9 cellular contexts compared by ENCODE assay signal in the genomic region with DNA sequence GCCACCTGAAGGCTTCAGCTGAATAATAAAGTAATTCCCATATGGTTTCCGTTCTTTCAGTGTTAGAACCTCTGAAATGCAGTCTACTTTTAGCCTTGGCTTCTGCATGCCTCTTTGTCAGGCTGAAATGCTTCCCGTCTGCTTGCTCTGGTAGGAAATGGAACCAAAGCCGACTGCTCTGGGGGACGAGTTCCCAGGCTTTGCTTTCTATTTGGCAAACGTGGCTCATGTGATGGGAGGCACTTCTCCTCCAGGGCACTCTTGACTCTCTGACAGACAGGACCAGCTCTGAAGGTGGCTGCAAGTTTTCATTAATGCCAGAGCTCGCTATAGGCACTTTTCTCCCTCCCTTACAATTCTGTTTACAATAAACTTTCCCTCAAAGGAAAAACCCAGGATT.
DNase-seq lines count a peak whose midpoint lies in the region; ATAC-seq and TF ChIP-seq lines count a peak whose summit lies in the region.
"Had no signal": no experiment of that assay in that cellular context is flagged by ENCODE, and none has a peak within 500 bp of the region (broad histone marks: within the 10 kb centered on the region; RNA-seq: fewer than 3 reads in every experiment).

No MANE protein-coding gene starts in this region.

- H3K56ac ChIP-seq in H9 (ENCODE audit: insufficient read length, low read depth, low read length) = no peak overlapping the region

- H3K27ac ChIP-seq in H9 (ENCODE audit: insufficient read length, low read depth, low read length) (no peak overlapping the region), smooth muscle cell (ENCODE audit: low read depth) (peak overlapping the region; percentile 67)

- no peaks in the 10 kb centered on the region for H3K23me2 ChIP-seq in H9 (ENCODE audit: insufficient read length, low read depth, low read length, poor library complexity, severe bottlenecking)

- no peak overlapping the region for H4K8ac ChIP-seq in H9 (replicated peaks; ENCODE audit: insufficient read length, low read depth, low read length)

- ATAC-seq in HG02642 (IDR thresholded peaks at IDR 0.05; ENCODE audit: poor library complexity, unreplicated experiment) = no peak

- H3K4me3 ChIP-seq in choroid plexus epithelial cell (ENCODE audit: low read depth, low read length) (peak overlapping the region; percentile 48), smooth muscle cell (peak overlapping the region; percentile 33)

- H3K27me3 Mint-ChIP-seq in H9 (ENCODE audit: low read depth) = no peaks in the 10 kb centered on the region

- H4K20me1 ChIP-seq in H9 (ENCODE audit: control insufficient read depth, insufficient read depth, insufficient read length) = no peaks in the 10 kb centered on the region
- H4K20me1 ChIP-seq in smooth muscle cell (ENCODE audit: low read depth) = no peaks in the 10 kb centered on the region

- no peak overlapping the region for H4K5ac ChIP-seq in H9 (ENCODE audit: insufficient read length, low read depth, low read length)

- TF ChIP-seq CTCF in H9 (conservative IDR thresholded peaks at IDR 0.05) (no peak), choroid plexus epithelial cell (conservative IDR thresholded peaks at IDR 0.05; ENCODE audit: low read depth, low read length) (no peak), smooth muscle cell (IDR thresholded peaks at IDR 0.05; ENCODE audit: borderline replicate concordance, insufficient read depth, poor library complexity, severe bottlenecking) (no peak)

- no peak overlapping the region for H2BK20ac ChIP-seq in H9 (ENCODE audit: low read depth, low read length, poor library complexity, severe bottlenecking)

- H3K27me3 ChIP-seq in H9 (ENCODE audit: insufficient read depth, low read length) (no peaks in the 10 kb centered on the region), smooth muscle cell (ENCODE audit: low read depth) (no peaks in the 10 kb centered on the region)

- H3K14ac ChIP-seq in H9 (ENCODE audit: insufficient read depth, low read length) = no peak overlapping the region

- H3K27ac Mint-ChIP-seq in H9 = peak overlapping the region in 2 of 3 experiments; percentile 79 to 87; a peak in 4 of 7 replicates

- peaks cover 15 to 25% of the 10 kb centered on the region in 2 experiments for H3K4me1 Mint-ChIP-seq in H9

- H3T11ph ChIP-seq in H9 (ENCODE audit: low read length) = no peak overlapping the region

- no peak overlapping the region for H3K4me3 Mint-ChIP-seq in H9

- no peak overlapping the region for H2BK5ac ChIP-seq in H9 (ENCODE audit: insufficient read length, low read length)

- H3K36me3 ChIP-seq in smooth muscle cell (ENCODE audit: low read depth) = peaks cover 7% of the 10 kb centered on the region

- H4K91ac ChIP-seq in H9 (ENCODE audit: insufficient read length, low read depth, low read length) = no peak overlapping the region

- H3K4me2 ChIP-seq in H9 (ENCODE audit: insufficient read depth, insufficient read length, low read length) (no peak overlapping the region), smooth muscle cell (peak overlapping the region; percentile 81)

- H3K79me2 ChIP-seq in H9 (ENCODE audit: insufficient read depth, low read length) = no peaks in the 10 kb centered on the region; the same call in 1 of the 2 replicates
- H3K79me2 ChIP-seq in smooth muscle cell (ENCODE audit: low read depth) = no peaks in the 10 kb centered on the region

- H3K9me3 ChIP-seq in H9 (ENCODE audit: control insufficient read depth, low read depth, low read length) (no peaks in the 10 kb centered on the region), smooth muscle cell (replicated peaks; ENCODE audit: low read depth) (no peaks in the 10 kb centered on the region)

- no peaks in the 10 kb centered on the region for H3K79me1 ChIP-seq in H9 (ENCODE audit: insufficient read depth, low read depth, low read length, poor library complexity, severe bottlenecking)

- no peak overlapping the region for H2AFZ ChIP-seq in H9 (ENCODE audit: low read length)
- peak overlapping the region; percentile 95 for H2AFZ ChIP-seq in smooth muscle cell (ENCODE audit: low read depth)

- H3K4me1 ChIP-seq in H9 (ENCODE audit: insufficient read depth, low read length) (no peaks in the 10 kb centered on the region), smooth muscle cell (ENCODE audit: low read depth) (peaks cover 8% of the 10 kb centered on the region)

- peaks cover 3% of the 10 kb centered on the region for H3F3A ChIP-seq in smooth muscle cell (ENCODE audit: low read depth)

- no peak overlapping the region for H3K23ac ChIP-seq in H9 (ENCODE audit: insufficient read length, low read depth, low read length)

- H3K9ac ChIP-seq in H9 (ENCODE audit: extremely low read depth, insufficient read length, low read length) = no peak overlapping the region
- peak overlapping the region; percentile 43 for H3K9ac ChIP-seq in smooth muscle cell (ENCODE audit: low read depth)

- H2BK15ac ChIP-seq in H9 (ENCODE audit: low read depth, low read length) = no peak overlapping the region

- no peaks in the 10 kb centered on the region for H3K9me3 Mint-ChIP-seq in H9

- H2AK5ac ChIP-seq in H9 (ENCODE audit: insufficient read length, low read length) = no peak overlapping the region

- H3K18ac ChIP-seq in H9 (ENCODE audit: insufficient read length, low read depth, low read length) = no peak overlapping the region

- no CpG with 5 or more reads among the region's 6 CpGs for WGBS in H9 (ENCODE audit: extremely low coverage, insufficient read length, low lambda C conversion rate)
- 18% methylated on average over 6 of the region's 6 CpGs for WGBS in smooth muscle cell (ENCODE audit: low lambda C conversion rate)

- no peak overlapping the region for H2BK12ac ChIP-seq in H9 (ENCODE audit: insufficient read length, low read depth, low read length)

- H2BK120ac ChIP-seq in H9 (ENCODE audit: low read depth, low read length, poor library complexity, severe bottlenecking) = no peak overlapping the region

- H3K4ac ChIP-seq in H9 (ENCODE audit: low read depth, low read length) = no peak overlapping the region

- H3K36me3 Mint-ChIP-seq in H9 (ENCODE audit: insufficient read depth in 1 of 3, low read depth in 3 of 3) = peaks cover 9 to 33% (median 14%) of the 10 kb centered on the region in 3 experiments; a peak in 6 of 7 replicates

- DNase-seq in H9 (peak; percentile 39), choroid plexus epithelial cell (ENCODE audit: low read depth) (peak; percentile 73), kidney tubule cell (ENCODE audit: low spot score) (peak; percentile 7), smooth muscle cell (lab: John Stamatoyannopoulos, UW; ENCODE audit: unreplicated experiment) (no peak), NCI-H2029 treated with DMSO at 0.1 percent for 48 hours (lab: John Stamatoyannopoulos, UW) (no peak), T-helper 9 cell (no peak), KG1 (lab: John Stamatoyannopoulos, UW) (no peak)
- DNase-seq: activated CD4-positive, alpha-beta T cell treated with anti-CD3 and anti-CD28 coated beads for 48 hours had no signal

Comparison
In these comparisons a context has a peak if more than half of its experiments do, and no peak if none do; other contexts are left out.
1. DNase-seq: peak in H9 (single experiment), choroid plexus epithelial cell (single experiment) and kidney tubule cell (single experiment); none in smooth muscle cell (single experiment), NCI-H2029 treated with DMSO at 0.1 percent for 48 hours (single experiment), T-helper 9 cell (single experiment) and KG1 (single experiment).